ENCODE assay signal across 8 cellular contexts in the genomic region with DNA sequence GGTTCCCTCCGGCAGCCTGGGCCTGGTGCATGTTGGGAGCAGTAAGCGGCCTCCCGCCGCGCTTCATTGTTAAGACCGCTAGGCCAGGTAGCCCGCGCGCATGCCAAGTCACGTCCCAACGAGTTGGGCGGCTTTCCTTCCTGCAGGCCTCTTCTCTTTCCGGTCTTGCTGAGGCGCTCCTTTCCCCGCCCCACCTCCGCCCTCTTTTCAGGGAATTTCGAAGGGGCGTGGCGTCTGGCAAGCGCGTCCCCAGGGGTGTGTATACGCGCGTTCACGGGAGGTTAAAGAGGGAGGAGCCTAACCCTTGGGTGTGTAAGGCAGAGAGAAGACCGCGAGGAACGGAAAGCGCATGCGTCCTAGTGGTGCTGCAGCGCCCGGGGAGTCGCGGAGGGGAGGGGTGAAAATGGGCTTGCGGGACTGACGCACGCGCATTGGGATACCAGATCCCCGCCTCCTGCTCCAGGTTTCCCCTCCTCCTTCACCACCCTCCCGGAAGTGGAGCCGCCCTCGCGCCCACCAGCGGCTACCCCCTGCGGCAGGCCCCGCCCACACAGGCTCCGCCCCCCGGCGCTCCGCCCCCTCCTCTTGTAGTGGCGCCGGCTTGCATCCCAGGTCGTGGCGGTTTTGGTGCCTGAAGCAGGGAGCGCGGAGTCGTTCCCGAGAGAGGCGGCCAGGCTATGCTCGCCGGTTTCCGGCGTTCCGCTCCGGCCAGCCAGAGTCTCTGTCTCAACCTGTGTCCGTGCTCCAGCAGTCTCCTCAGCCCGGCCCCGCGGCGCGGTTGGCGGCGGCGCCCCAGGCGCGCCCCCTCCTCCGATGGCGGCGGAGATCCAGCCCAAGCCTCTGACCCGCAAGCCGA. TPM values are rescaled to one million over a fixed set of nuclear protein-coding genes. Genes with fewer than 3 reads are reported as not detected.
DNase-seq lines count a peak whose midpoint lies in the region; ATAC-seq and TF ChIP-seq lines count a peak whose summit lies in the region.

A gene with protein sequence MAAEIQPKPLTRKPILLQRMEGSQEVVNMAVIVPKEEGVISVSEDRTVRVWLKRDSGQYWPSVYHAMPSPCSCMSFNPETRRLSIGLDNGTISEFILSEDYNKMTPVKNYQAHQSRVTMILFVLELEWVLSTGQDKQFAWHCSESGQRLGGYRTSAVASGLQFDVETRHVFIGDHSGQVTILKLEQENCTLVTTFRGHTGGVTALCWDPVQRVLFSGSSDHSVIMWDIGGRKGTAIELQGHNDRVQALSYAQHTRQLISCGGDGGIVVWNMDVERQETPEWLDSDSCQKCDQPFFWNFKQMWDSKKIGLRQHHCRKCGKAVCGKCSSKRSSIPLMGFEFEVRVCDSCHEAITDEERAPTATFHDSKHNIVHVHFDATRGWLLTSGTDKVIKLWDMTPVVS (plus strand): TSS at position 588 of the 856 bp plus-strand sequence. CDS start 226 bp downstream, at position 814.

- TF ChIP-seq CTCF in liver (IDR thresholded peaks at IDR 0.05; ENCODE audit: low read depth, low read length, missing input control) = peak; percentile 23

- peak; percentile 100 for DNase-seq in CD1c-positive myeloid dendritic cell (ENCODE audit: extremely low spot score)
- DNase-seq in NCI-H82 (lab: John Stamatoyannopoulos, UW) = peak; percentile 100
- peak; percentile 99 for DNase-seq in activated CD4-positive, alpha-beta T cell treated with anti-CD3 and anti-CD28 coated beads, Interleukin-2, amount 50 U/mL, for 48 hours
- peak; percentile 100 for DNase-seq in dermis microvascular lymphatic vessel endothelial cell (ENCODE audit: low read depth in 2 of 2)
- peak; percentile 99 for DNase-seq in stimulated activated CD4-positive, alpha-beta T cell treated with anti-CD3 and anti-CD28 coated beads, Interleukin-4, amount 100 ng/mL, for 24 hours

- no peaks in the 10 kb centered on the region for H3K27me3 ChIP-seq in liver (ENCODE audit: control insufficient read depth in 4 of 4, insufficient read depth in 4 of 4, low read length in 3 of 4)

- H3K36me3 ChIP-seq in liver (ENCODE audit: control insufficient read depth in 4 of 4, insufficient read depth in 3 of 4, low read depth in 1 of 4, low read length in 3 of 4) = no peaks in the 10 kb centered on the region

- H3K9ac ChIP-seq in liver (ENCODE audit: low read depth in 1 of 2, low read length in 2 of 2) = peak within 1 kb of the TSS; percentile 58 to 71

- H3K4me1 ChIP-seq in liver (ENCODE audit: control insufficient read depth in 4 of 4, insufficient read depth in 4 of 4, low read length in 3 of 4) = peaks cover 0 to 13% (median 5%) of the 10 kb centered on the region in 4 donors

- TF ChIP-seq RAD21 in liver (IDR thresholded peaks at IDR 0.05) = peak; percentile 62 to 63

- H3K4me3 ChIP-seq in liver (ENCODE audit: low read depth in 1 of 3, low read length in 3 of 3) = peak within 1 kb of the TSS; percentile 80 to 93 (median 91)

- ATAC-seq in GM19397 (IDR thresholded peaks at IDR 0.05; ENCODE audit: unreplicated experiment) (peak; percentile 75), HG03571 (IDR thresholded peaks at IDR 0.05; ENCODE audit: unreplicated experiment) (peak; percentile 81)

- peak within 1 kb of the TSS; percentile 77 to 95 for H3K27ac ChIP-seq in liver (ENCODE audit: low read depth in 1 of 2, low read length in 2 of 2)

- no peaks in the 10 kb centered on the region for H3K9me3 ChIP-seq in liver (ENCODE audit: control insufficient read depth in 4 of 4, low read length in 3 of 4)

- under 1% methylated on average over 81 of the region's 81 CpGs for WGBS in liver

TF ChIP-seq in liver, 16 proteins besides CTCF, POLR2A, EP300 and RAD21:
- TF ChIP-seq TAF1 (conservative IDR thresholded peaks at IDR 0.05) (no peak), YY1 (IDR thresholded peaks at IDR 0.05) (peak; percentile 88), HNF4G (IDR thresholded peaks at IDR 0.05) (no peak), HNF4A (conservative IDR thresholded peaks at IDR 0.05) (peak in 1 of 2 donors; percentile 44), FOXA2 (IDR thresholded peaks at IDR 0.05) (peak; percentile 48), SP1 (IDR thresholded peaks at IDR 0.05) (peak; percentile 94), JUND (IDR thresholded peaks at IDR 0.05) (peak; percentile 68 to 75), EGR1 (IDR thresholded peaks at IDR 0.05; ENCODE audit: low read depth in 2 of 2) (peak; percentile 23 to 60), FOXA1 (IDR thresholded peaks at IDR 0.05) (peak; percentile 68), RXRA (IDR thresholded peaks at IDR 0.05) (peak; percentile 97 to 98), GABPA (IDR thresholded peaks at IDR 0.05 in 1 of 2, conservative IDR thresholded peaks at IDR 0.05 in 1 of 2) (peak; percentile 63 to 92), NR2F2 (IDR thresholded peaks at IDR 0.05) (peak; percentile 84)
- TF ChIP-seq, protein P1, sequence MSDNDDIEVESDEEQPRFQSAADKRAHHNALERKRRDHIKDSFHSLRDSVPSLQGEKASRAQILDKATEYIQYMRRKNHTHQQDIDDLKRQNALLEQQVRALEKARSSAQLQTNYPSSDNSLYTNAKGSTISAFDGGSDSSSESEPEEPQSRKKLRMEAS (IDR thresholded peaks at IDR 0.05) = peak; percentile 93
- TF ChIP-seq, protein P2, sequence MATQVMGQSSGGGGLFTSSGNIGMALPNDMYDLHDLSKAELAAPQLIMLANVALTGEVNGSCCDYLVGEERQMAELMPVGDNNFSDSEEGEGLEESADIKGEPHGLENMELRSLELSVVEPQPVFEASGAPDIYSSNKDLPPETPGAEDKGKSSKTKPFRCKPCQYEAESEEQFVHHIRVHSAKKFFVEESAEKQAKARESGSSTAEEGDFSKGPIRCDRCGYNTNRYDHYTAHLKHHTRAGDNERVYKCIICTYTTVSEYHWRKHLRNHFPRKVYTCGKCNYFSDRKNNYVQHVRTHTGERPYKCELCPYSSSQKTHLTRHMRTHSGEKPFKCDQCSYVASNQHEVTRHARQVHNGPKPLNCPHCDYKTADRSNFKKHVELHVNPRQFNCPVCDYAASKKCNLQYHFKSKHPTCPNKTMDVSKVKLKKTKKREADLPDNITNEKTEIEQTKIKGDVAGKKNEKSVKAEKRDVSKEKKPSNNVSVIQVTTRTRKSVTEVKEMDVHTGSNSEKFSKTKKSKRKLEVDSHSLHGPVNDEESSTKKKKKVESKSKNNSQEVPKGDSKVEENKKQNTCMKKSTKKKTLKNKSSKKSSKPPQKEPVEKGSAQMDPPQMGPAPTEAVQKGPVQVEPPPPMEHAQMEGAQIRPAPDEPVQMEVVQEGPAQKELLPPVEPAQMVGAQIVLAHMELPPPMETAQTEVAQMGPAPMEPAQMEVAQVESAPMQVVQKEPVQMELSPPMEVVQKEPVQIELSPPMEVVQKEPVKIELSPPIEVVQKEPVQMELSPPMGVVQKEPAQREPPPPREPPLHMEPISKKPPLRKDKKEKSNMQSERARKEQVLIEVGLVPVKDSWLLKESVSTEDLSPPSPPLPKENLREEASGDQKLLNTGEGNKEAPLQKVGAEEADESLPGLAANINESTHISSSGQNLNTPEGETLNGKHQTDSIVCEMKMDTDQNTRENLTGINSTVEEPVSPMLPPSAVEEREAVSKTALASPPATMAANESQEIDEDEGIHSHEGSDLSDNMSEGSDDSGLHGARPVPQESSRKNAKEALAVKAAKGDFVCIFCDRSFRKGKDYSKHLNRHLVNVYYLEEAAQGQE (IDR thresholded peaks at IDR 0.05) = peak; percentile 90
- TF ChIP-seq, protein P3, sequence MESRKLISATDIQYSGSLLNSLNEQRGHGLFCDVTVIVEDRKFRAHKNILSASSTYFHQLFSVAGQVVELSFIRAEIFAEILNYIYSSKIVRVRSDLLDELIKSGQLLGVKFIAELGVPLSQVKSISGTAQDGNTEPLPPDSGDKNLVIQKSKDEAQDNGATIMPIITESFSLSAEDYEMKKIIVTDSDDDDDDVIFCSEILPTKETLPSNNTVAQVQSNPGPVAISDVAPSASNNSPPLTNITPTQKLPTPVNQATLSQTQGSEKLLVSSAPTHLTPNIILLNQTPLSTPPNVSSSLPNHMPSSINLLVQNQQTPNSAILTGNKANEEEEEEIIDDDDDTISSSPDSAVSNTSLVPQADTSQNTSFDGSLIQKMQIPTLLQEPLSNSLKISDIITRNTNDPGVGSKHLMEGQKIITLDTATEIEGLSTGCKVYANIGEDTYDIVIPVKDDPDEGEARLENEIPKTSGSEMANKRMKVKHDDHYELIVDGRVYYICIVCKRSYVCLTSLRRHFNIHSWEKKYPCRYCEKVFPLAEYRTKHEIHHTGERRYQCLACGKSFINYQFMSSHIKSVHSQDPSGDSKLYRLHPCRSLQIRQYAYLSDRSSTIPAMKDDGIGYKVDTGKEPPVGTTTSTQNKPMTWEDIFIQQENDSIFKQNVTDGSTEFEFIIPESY (IDR thresholded peaks at IDR 0.05) = peak; percentile 94
- TF ChIP-seq, protein P4, sequence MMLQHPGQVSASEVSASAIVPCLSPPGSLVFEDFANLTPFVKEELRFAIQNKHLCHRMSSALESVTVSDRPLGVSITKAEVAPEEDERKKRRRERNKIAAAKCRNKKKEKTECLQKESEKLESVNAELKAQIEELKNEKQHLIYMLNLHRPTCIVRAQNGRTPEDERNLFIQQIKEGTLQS (IDR thresholded peaks at IDR 0.05) = peak; percentile 13

RNA-seq across cellular contexts. Expression of the gene that starts here (rescaled TPM):
- total RNA-seq in dermis microvascular lymphatic vessel endothelial cell (2.6 and 4.3 TPM in 2 replicates), liver (10 to 100 TPM in 1 of 2 donors, 1 to 10 TPM in 1; 5.1 to 10.5 TPM)
- polyA plus RNA-seq in liver = 1 to 10 TPM; 3.4 to 6.4 TPM

Comparison
In these comparisons a context has a peak if more than half of its experiments do, and no peak if none do; other contexts are left out.
1. Peak in every context shown above with its lines: DNase-seq, ATAC-seq, H3K4me3 ChIP-seq and H3K27ac ChIP-seq.